ENCODE assay signal across 30 cellular contexts in genomic region chr13:48626726-48627451, GRCh38. TPM values are rescaled to one million over a fixed set of nuclear protein-coding genes. Genes with fewer than 3 reads are reported as not detected.
DNase-seq lines count a peak whose midpoint lies in the region; ATAC-seq and TF ChIP-seq lines count a peak whose summit lies in the region.
"Had no signal": no experiment of that assay in that cellular context is flagged by ENCODE, and none has a peak within 500 bp of the region (broad histone marks: within the 10 kb centered on the region; RNA-seq: fewer than 3 reads in every experiment).

No MANE protein-coding gene starts in this region.

- H3K79me2 ChIP-seq in PC-9 (ENCODE audit: low read depth): no peaks in the 10 kb centered on the region

- TF ChIP-seq CTCF in heart left ventricle (IDR thresholded peaks at IDR 0.05): no peak
- no peak for TF ChIP-seq CTCF in fibroblast of pulmonary artery (IDR thresholded peaks at IDR 0.05; ENCODE audit: low read length, missing control alignments)
- no peak for TF ChIP-seq CTCF in mesothelial cell of epicardium (IDR thresholded peaks at IDR 0.05; ENCODE audit: unreplicated experiment)
- no peak for TF ChIP-seq CTCF in tibial nerve (IDR thresholded peaks at IDR 0.05)
- TF ChIP-seq CTCF in PC-9 (conservative IDR thresholded peaks at IDR 0.05): no peak
- no peak for TF ChIP-seq CTCF in osteocyte (IDR thresholded peaks at IDR 0.05)

- H3K27ac Mint-ChIP-seq in mesothelial cell of epicardium (peak overlapping the region; percentile 94), osteocyte (ENCODE audit: unreplicated experiment) (no peak overlapping the region)
- H3K27ac Mint-ChIP-seq: activated naive CD8-positive, alpha-beta T cell treated with anti-CD3 and anti-CD28 coated beads for 36 hours; CD8-positive, alpha-beta T cell; T-helper 2 cell treated with Interferon-gamma antibody and Interleukin-4, amounts not matched to agents 5 μg/mL and 100 μg/mL, for 36 hours; WTC11 had no signal

- H4K20me1 ChIP-seq in PC-9 (ENCODE audit: insufficient read depth): no peaks in the 10 kb centered on the region

- no peak overlapping the region for H3K4me3 ChIP-seq in heart left ventricle
- no peak overlapping the region for H3K4me3 ChIP-seq in fibroblast of pulmonary artery (replicated peaks; ENCODE audit: low read depth, low read length)
- H3K4me3 ChIP-seq in tibial nerve: no peak overlapping the region
- no peak overlapping the region for H3K4me3 ChIP-seq in PC-9
- H3K4me3 ChIP-seq: gastroesophageal sphincter, GM12878, thyroid gland had no signal

- intact Hi-C loops in heart left ventricle (cut with DNase I) (loop anchor here in 2 of 10 donors (10.0 kb wide), 2 partner anchors 108 to 128 kb away; no protein-coding TSS in a partner anchor), Right ventricle myocardium superior (cut with DNase I) (no loop called here), PC-9 (cut with micrococcal nuclease; ENCODE audit: unreplicated experiment) (no loop called here)

- DNase-seq in heart left ventricle (no peak), Right ventricle myocardium superior (no peak), fibroblast of pulmonary artery (ENCODE audit: low read depth) (peak; percentile 61), mesothelial cell of epicardium (ENCODE audit: low spot score in 2 of 2, unreplicated experiment in 2 of 2) (no peak), tibial nerve (ENCODE audit: low spot score in 2 of 2) (no peak), PC-9 (no peak), osteocyte (ENCODE audit: extremely low spot score, unreplicated experiment) (no peak)
- DNase-seq: 8988T; activated CD4-positive, alpha-beta T cell treated with anti-CD3 and anti-CD28 coated beads, Interleukin-2, amount 50 U/mL, for 4 hours; activated CD8-positive, alpha-beta memory T cell treated with anti-CD3 and anti-CD28 coated beads, Interleukin-2, amount 50 U/mL, for 48 hours; activated naive CD8-positive, alpha-beta T cell treated with anti-CD3 and anti-CD28 coated beads for 36 hours; CD8-positive, alpha-beta T cell; DMS79; KG1; naive thymus-derived CD8-positive, alpha-beta T cell; NCI-H1694; NCI-H526; posterior cingulate gyrus; stimulated activated CD4-positive, alpha-beta T cell treated with anti-CD3 and anti-CD28 coated beads, Interleukin-2, amount 100 ng/mL, for 24 hours; stimulated activated naive CD4-positive, alpha-beta T cell treated with Interleukin-2 at 50 U/mL for 16 hours had no signal

- peak in 2 of 4 donors; percentile 12 to 19 for ATAC-seq in heart left ventricle
- no peak for ATAC-seq in Right ventricle myocardium superior (ENCODE audit: poor library complexity)
- ATAC-seq in HG02973 (IDR thresholded peaks at IDR 0.05; ENCODE audit: unreplicated experiment): no peak
- ATAC-seq: CD8-positive, alpha-beta T cell; gastroesophageal sphincter; GM12878; HCT116; naive thymus-derived CD8-positive, alpha-beta T cell; WTC11 had no signal

- POLR2A ChIA-PET in PC-9 (lab: Charles Lee; ENCODE audit: unreplicated experiment): no interaction called here

- 66 to 68% (median 67%) methylated on average over 2 of the region's 2 CpGs for WGBS in heart left ventricle, 4 donors
- WGBS in tibial nerve, 2 donors: 71% methylated on average over 2 of the region's 2 CpGs

- no peaks in the 10 kb centered on the region for H3K36me3 ChIP-seq in heart left ventricle
- H3K36me3 ChIP-seq in tibial nerve: no peaks in the 10 kb centered on the region
- no peaks in the 10 kb centered on the region for H3K36me3 ChIP-seq in PC-9 (ENCODE audit: low read depth)
- H3K36me3 ChIP-seq: gastroesophageal sphincter, thyroid gland had no signal

- H3K9me3 Mint-ChIP-seq in mesothelial cell of epicardium (peaks cover 10% of the 10 kb centered on the region), osteocyte (ENCODE audit: unreplicated experiment) (peaks cover under 1% of the 10 kb centered on the region)

- TF ChIP-seq EP300 in tibial nerve (IDR thresholded peaks at IDR 0.05): no peak

- no peaks in the 10 kb centered on the region for H3F3A ChIP-seq in PC-9 (ENCODE audit: insufficient read depth, low read depth)

- H3K4me2 ChIP-seq in PC-9: no peak overlapping the region

- H3K36me3 Mint-ChIP-seq in mesothelial cell of epicardium: peaks cover 5% of the 10 kb centered on the region
- no peaks in the 10 kb centered on the region for H3K36me3 Mint-ChIP-seq in osteocyte (ENCODE audit: unreplicated experiment)
- H3K36me3 Mint-ChIP-seq: activated naive CD8-positive, alpha-beta T cell treated with anti-CD3 and anti-CD28 coated beads for 36 hours; CD8-positive, alpha-beta T cell; WTC11 had no signal

- peaks cover 35% of the 10 kb centered on the region for H3K4me1 Mint-ChIP-seq in mesothelial cell of epicardium
- H3K4me1 Mint-ChIP-seq in osteocyte (ENCODE audit: unreplicated experiment): no peaks in the 10 kb centered on the region
- H3K4me1 Mint-ChIP-seq: activated naive CD8-positive, alpha-beta T cell treated with anti-CD3 and anti-CD28 coated beads for 36 hours; WTC11 had no signal

- peaks cover 0 to 44% (median 16%) of the 10 kb centered on the region in 12 donors for H3K4me1 ChIP-seq in heart left ventricle
- peaks cover 0 to 44% (median 9%) of the 10 kb centered on the region in 4 donors for H3K4me1 ChIP-seq in tibial nerve
- H3K4me1 ChIP-seq in PC-9 (replicated peaks; ENCODE audit: insufficient read depth): no peaks in the 10 kb centered on the region

- H2AFZ ChIP-seq in PC-9: no peak overlapping the region

- no peaks in the 10 kb centered on the region for H3K27me3 ChIP-seq in heart left ventricle
- H3K27me3 ChIP-seq in tibial nerve: no peaks in the 10 kb centered on the region
- H3K27me3 ChIP-seq in PC-9 (ENCODE audit: insufficient read depth, low read depth): no peaks in the 10 kb centered on the region
- H3K27me3 ChIP-seq: gastroesophageal sphincter, thyroid gland had no signal

- no TSS peak for BruUV-seq in PC-9 (replicated peaks; lab: Mats Ljungman, UMichigan)

- H3K4me3 Mint-ChIP-seq in mesothelial cell of epicardium: no peak overlapping the region
- H3K4me3 Mint-ChIP-seq in osteocyte (ENCODE audit: unreplicated experiment): no peak overlapping the region
- H3K4me3 Mint-ChIP-seq: activated naive CD8-positive, alpha-beta T cell treated with anti-CD3 and anti-CD28 coated beads for 36 hours; CD8-positive, alpha-beta T cell; naive thymus-derived CD8-positive, alpha-beta T cell; T-helper 2 cell treated with Interferon-gamma antibody and Interleukin-4, amounts not matched to agents 5 μg/mL and 100 μg/mL, for 36 hours; WTC11 had no signal

- H3K9me3 ChIP-seq in heart left ventricle: peaks cover 0 to 3% (median 0%) of the 10 kb centered on the region in 12 donors
- H3K9me3 ChIP-seq in tibial nerve: peaks cover 0 to under 1% (median 0%) of the 10 kb centered on the region in 4 donors
- H3K9me3 ChIP-seq in PC-9 (ENCODE audit: insufficient read depth, low read depth): no peaks in the 10 kb centered on the region
- H3K9me3 ChIP-seq: thyroid gland had no signal

- no peaks in the 10 kb centered on the region for H3K9me2 ChIP-seq in PC-9 (ENCODE audit: insufficient read depth)

- H3K27me3 Mint-ChIP-seq in mesothelial cell of epicardium (ENCODE audit: low read depth): no peaks in the 10 kb centered on the region
- peaks cover 16% of the 10 kb centered on the region for H3K27me3 Mint-ChIP-seq in osteocyte (ENCODE audit: unreplicated experiment)
- H3K27me3 Mint-ChIP-seq: activated naive CD8-positive, alpha-beta T cell treated with anti-CD3 and anti-CD28 coated beads for 36 hours; naive thymus-derived CD8-positive, alpha-beta T cell had no signal

- CTCF ChIA-PET in PC-9 (lab: Charles Lee): no interaction called here

- TF ChIP-seq POLR2A in heart left ventricle (IDR thresholded peaks at IDR 0.05): no peak
- TF ChIP-seq POLR2A in tibial nerve (IDR thresholded peaks at IDR 0.05): no peak

- H3K27ac ChIP-seq in heart left ventricle: peak overlapping the region; percentile 41 to 89 (median 77)
- H3K27ac ChIP-seq in tibial nerve: peak overlapping the region in 3 of 4 donors; percentile 37 to 75 (median 40)
- no peak overlapping the region for H3K27ac ChIP-seq in PC-9
- H3K27ac ChIP-seq: epithelial cell of prostate, gastroesophageal sphincter had no signal

RNA-seq across cellular contexts. Expression of gene CYSLTR2, which starts 26.8 kb away (rescaled TPM):
- total RNA-seq in heart left ventricle: 10 to 100 TPM in 2 of 9 donors, 1 to 10 TPM in 7; 3.8 to 11.5 (median 5.4) TPM
- 1 to 10 TPM; 1.8 to 6.1 TPM for polyA plus RNA-seq in heart left ventricle
- total RNA-seq in Right ventricle myocardium superior: 9.3 TPM
- total RNA-seq in mesothelial cell of epicardium: 3.5 to 3.9 TPM (median 3.5 TPM) in 3 replicates
- under 1 TPM in 1 of 4 donors, not detected in 3; 0.22 TPM for total RNA-seq in tibial nerve
- total RNA-seq in PC-9 (2021): not detected in 2 replicates
- not detected in 2 replicates for total RNA-seq in osteocyte
- total RNA-seq: bronchial epithelial cell, dermis microvascular lymphatic vessel endothelial cell, WTC11 had no signal
